In genomic region chr12:89353188-89353822, GRCh38 we compare ENCODE assay signal across 8 cellular contexts. TPM values are rescaled to one million over a fixed set of nuclear protein-coding genes. Genes with fewer than 3 reads are reported as not detected.
DNase-seq lines count a peak whose midpoint lies in the region; ATAC-seq and TF ChIP-seq lines count a peak whose summit lies in the region.

No MANE protein-coding gene starts in this region.

- H3K27ac ChIP-seq in esophagus squamous epithelium (peak overlapping the region; percentile 97 to 99 (median 98)), mucosa of rectum (ENCODE audit: low read depth in 2 of 2, low read length in 2 of 2) (peak overlapping the region; percentile 100), substantia nigra (ENCODE audit: low read depth, low read length, poor library complexity, severe bottlenecking) (peak overlapping the region; percentile 82)

- H3K9me3 Mint-ChIP-seq in activated T-cell treated with anti-CD3 and anti-CD28 coated beads, Interleukin-2, amount 50 U/mL, for 4 hours: no peaks in the 10 kb centered on the region

- peak overlapping the region; percentile 56 for H3K4me3 ChIP-seq in H7 (ENCODE audit: insufficient read depth, low read depth, low read length)
- H3K4me3 ChIP-seq in esophagus squamous epithelium: peak overlapping the region; percentile 55 to 91 (median 80)
- peak overlapping the region; percentile 96 for H3K4me3 ChIP-seq in mucosa of rectum (ENCODE audit: low read length in 2 of 2)

- DNase-seq in COLO829 (ENCODE audit: low spot score) (peak; percentile 64), H7 (peak; percentile 93), NCI-H510A treated with DMSO at 0.1 percent for 48 hours (lab: John Stamatoyannopoulos, UW) (peak; percentile 74), esophagus squamous epithelium (lab: John Stamatoyannopoulos, UW) (no peak), substantia nigra (lab: John Stamatoyannopoulos, UW) (peak in 43 of 49 donors; percentile 26 to 77 (median 56))
- peak; percentile 18 for DNase-seq in activated T-cell treated with anti-CD3 and anti-CD28 coated beads, Interleukin-2, amount 50 U/mL, for 4 hours

- peaks cover 15% of the 10 kb centered on the region for H3K36me3 Mint-ChIP-seq in activated T-cell treated with anti-CD3 and anti-CD28 coated beads, Interleukin-2, amount 50 U/mL, for 4 hours (ENCODE audit: insufficient read depth)

- no peaks in the 10 kb centered on the region for H3K27me3 Mint-ChIP-seq in activated T-cell treated with anti-CD3 and anti-CD28 coated beads, Interleukin-2, amount 50 U/mL, for 4 hours (ENCODE audit: low read depth)

- ATAC-seq in activated T-cell treated with anti-CD3 and anti-CD28 coated beads, Interleukin-2, amount 50 U/mL, for 4 hours: peak; percentile 8 to 10
- no peak for ATAC-seq in HG03565 (IDR thresholded peaks at IDR 0.05; ENCODE audit: unreplicated experiment)

- peaks cover 8% of the 10 kb centered on the region for H3K36me3 ChIP-seq in H7 (replicated peaks; ENCODE audit: control insufficient read depth, insufficient read depth, low read length)
- peaks cover 0 to 10% (median 7%) of the 10 kb centered on the region in 3 donors for H3K36me3 ChIP-seq in esophagus squamous epithelium
- H3K36me3 ChIP-seq in mucosa of rectum (ENCODE audit: control insufficient read depth in 2 of 2, insufficient read depth in 2 of 2, low read length in 2 of 2): peaks cover 9 to 13% of the 10 kb centered on the region in 2 donors

- 0 to 3% methylated on average over 6 to 9 of the region's 49 CpGs for WGBS in esophagus squamous epithelium, 2 donors

- H3K9me3 ChIP-seq in esophagus squamous epithelium: no peaks in the 10 kb centered on the region
- no peaks in the 10 kb centered on the region for H3K9me3 ChIP-seq in mucosa of rectum (ENCODE audit: control insufficient read depth in 2 of 2, low read length in 2 of 2)

- H3K9ac ChIP-seq in mucosa of rectum (ENCODE audit: low read depth in 1 of 2, low read length in 2 of 2): peak overlapping the region; percentile 94 to 97

- peaks cover 19 to 82% (median 22%) of the 10 kb centered on the region in 3 donors for H3K4me1 ChIP-seq in esophagus squamous epithelium
- peaks cover 34 to 47% of the 10 kb centered on the region in 2 donors for H3K4me1 ChIP-seq in mucosa of rectum (ENCODE audit: control insufficient read depth in 2 of 2, insufficient read depth in 2 of 2, low read length in 2 of 2)

- H3K4me3 Mint-ChIP-seq in activated T-cell treated with anti-CD3 and anti-CD28 coated beads, Interleukin-2, amount 50 U/mL, for 4 hours: peak overlapping the region; percentile 95

- TF ChIP-seq CTCF in esophagus squamous epithelium (IDR thresholded peaks at IDR 0.05): peak in 1 of 6 experiments; percentile 7

- peak in 2 of 4 donors; percentile 59 to 60 for TF ChIP-seq POLR2A in esophagus squamous epithelium (IDR thresholded peaks at IDR 0.05)

- peaks cover 49% of the 10 kb centered on the region for H3K4me1 Mint-ChIP-seq in activated T-cell treated with anti-CD3 and anti-CD28 coated beads, Interleukin-2, amount 50 U/mL, for 4 hours (ENCODE audit: low read depth)

- intact Hi-C loops in esophagus squamous epithelium (cut with DNase I): loop anchor here (10.0 kb wide), 2 partner anchors 101 to 129 kb away; no protein-coding TSS in a partner anchor

- H3K27me3 ChIP-seq in H7 (ENCODE audit: control insufficient read depth, insufficient read depth, low read length): peaks cover 31% of the 10 kb centered on the region
- no peaks in the 10 kb centered on the region for H3K27me3 ChIP-seq in esophagus squamous epithelium
- H3K27me3 ChIP-seq in mucosa of rectum (ENCODE audit: control insufficient read depth in 2 of 2, insufficient read depth in 2 of 2, low read length in 2 of 2): no peaks in the 10 kb centered on the region

RNA-seq across cellular contexts. Expression of gene DUSP6, which starts 1.0 kb away (rescaled TPM):
- total RNA-seq in H7 (2014; rRNA removed; shearing (Covaris generic)): 106 and 112 TPM in 2 replicates
- 100 to 1,000 TPM in 1 of 3 donors, 10 to 100 TPM in 2; 73.6 to 114 (median 74.4) TPM for total RNA-seq in activated T-cell treated with anti-CD3 and anti-CD28 coated beads, Interleukin-2, amount 50 U/mL, for 4 hours
- 10 to 100 TPM; 17.6 to 30.4 (median 24.9) TPM for total RNA-seq in esophagus squamous epithelium
